ENCODE assay signal across 2 cellular contexts in the genomic region with DNA sequence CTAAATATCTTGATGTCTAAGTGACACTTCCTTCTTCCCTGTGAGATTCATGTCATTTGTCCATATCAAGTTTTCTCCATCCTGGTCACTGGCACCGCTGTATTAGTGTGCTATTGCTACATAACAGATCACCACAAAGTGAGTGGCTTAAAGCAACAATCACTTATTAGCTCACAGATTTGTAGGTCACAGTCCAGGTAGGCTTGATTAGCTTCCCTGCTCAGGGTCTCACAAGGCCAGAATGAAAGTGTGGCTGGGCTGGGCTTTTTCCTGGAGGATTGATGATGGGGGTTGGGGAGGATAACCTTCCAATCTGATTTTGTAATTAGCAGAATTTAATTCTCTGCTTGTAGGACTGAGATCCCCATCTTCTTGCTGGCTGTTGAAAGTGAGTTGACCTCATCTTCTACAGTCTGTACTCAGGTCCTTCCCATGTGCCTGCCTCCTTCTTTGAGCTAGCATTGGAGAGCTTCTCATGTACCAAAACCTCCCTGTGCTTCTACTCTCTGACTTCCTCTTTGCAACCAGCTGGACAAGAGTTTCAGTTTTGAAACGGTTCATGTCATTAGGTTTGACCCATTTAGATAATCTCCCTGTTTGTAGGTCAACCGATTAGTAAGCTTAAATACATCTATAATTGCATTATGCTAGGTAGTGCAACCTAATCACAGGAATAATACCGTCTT.
TF ChIP-seq lines count a peak whose summit lies in the region.

No MANE protein-coding gene starts in this region.

TF ChIP-seq in liver, 16 proteins besides CTCF, POLR2A, EP300 and RAD21 (continued from another document):
- TF ChIP-seq, protein P1, sequence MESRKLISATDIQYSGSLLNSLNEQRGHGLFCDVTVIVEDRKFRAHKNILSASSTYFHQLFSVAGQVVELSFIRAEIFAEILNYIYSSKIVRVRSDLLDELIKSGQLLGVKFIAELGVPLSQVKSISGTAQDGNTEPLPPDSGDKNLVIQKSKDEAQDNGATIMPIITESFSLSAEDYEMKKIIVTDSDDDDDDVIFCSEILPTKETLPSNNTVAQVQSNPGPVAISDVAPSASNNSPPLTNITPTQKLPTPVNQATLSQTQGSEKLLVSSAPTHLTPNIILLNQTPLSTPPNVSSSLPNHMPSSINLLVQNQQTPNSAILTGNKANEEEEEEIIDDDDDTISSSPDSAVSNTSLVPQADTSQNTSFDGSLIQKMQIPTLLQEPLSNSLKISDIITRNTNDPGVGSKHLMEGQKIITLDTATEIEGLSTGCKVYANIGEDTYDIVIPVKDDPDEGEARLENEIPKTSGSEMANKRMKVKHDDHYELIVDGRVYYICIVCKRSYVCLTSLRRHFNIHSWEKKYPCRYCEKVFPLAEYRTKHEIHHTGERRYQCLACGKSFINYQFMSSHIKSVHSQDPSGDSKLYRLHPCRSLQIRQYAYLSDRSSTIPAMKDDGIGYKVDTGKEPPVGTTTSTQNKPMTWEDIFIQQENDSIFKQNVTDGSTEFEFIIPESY (IDR thresholded peaks at IDR 0.05): no peak
- TF ChIP-seq YY1 (IDR thresholded peaks at IDR 0.05): no peak
TF ChIP-seq in liver: peak in this region for 2.

TF ChIP-seq in HepG2, 621 proteins besides CTCF, POLR2A, EP300 and RAD21 (continued from another document):
- TF ChIP-seq, protein P2, sequence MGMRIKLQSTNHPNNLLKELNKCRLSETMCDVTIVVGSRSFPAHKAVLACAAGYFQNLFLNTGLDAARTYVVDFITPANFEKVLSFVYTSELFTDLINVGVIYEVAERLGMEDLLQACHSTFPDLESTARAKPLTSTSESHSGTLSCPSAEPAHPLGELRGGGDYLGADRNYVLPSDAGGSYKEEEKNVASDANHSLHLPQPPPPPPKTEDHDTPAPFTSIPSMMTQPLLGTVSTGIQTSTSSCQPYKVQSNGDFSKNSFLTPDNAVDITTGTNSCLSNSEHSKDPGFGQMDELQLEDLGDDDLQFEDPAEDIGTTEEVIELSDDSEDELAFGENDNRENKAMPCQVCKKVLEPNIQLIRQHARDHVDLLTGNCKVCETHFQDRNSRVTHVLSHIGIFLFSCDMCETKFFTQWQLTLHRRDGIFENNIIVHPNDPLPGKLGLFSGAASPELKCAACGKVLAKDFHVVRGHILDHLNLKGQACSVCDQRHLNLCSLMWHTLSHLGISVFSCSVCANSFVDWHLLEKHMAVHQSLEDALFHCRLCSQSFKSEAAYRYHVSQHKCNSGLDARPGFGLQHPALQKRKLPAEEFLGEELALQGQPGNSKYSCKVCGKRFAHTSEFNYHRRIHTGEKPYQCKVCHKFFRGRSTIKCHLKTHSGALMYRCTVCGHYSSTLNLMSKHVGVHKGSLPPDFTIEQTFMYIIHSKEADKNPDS (CRISPR knock-in tag; IDR thresholded peaks at IDR 0.05): no peak
- TF ChIP-seq AGO1 (IDR thresholded peaks at IDR 0.05; ENCODE audit: low read depth, low read length, poor library complexity, severe bottlenecking) (no peak), ZNF879 (CRISPR knock-in tag; IDR thresholded peaks at IDR 0.05) (no peak), ZNF552 (CRISPR knock-in tag; IDR thresholded peaks at IDR 0.05; ENCODE audit: borderline replicate concordance) (no peak), FOXA3 (CRISPR knock-in tag; IDR thresholded peaks at IDR 0.05) (no peak), NFE2 (CRISPR knock-in tag; IDR thresholded peaks at IDR 0.05) (no peak), JARID2 (CRISPR knock-in tag; IDR thresholded peaks at IDR 0.05; ENCODE audit: insufficient replicate concordance) (no peak), ZNF75D (CRISPR knock-in tag; IDR thresholded peaks at IDR 0.05; ENCODE audit: borderline replicate concordance) (no peak)
- TF ChIP-seq, protein P3, sequence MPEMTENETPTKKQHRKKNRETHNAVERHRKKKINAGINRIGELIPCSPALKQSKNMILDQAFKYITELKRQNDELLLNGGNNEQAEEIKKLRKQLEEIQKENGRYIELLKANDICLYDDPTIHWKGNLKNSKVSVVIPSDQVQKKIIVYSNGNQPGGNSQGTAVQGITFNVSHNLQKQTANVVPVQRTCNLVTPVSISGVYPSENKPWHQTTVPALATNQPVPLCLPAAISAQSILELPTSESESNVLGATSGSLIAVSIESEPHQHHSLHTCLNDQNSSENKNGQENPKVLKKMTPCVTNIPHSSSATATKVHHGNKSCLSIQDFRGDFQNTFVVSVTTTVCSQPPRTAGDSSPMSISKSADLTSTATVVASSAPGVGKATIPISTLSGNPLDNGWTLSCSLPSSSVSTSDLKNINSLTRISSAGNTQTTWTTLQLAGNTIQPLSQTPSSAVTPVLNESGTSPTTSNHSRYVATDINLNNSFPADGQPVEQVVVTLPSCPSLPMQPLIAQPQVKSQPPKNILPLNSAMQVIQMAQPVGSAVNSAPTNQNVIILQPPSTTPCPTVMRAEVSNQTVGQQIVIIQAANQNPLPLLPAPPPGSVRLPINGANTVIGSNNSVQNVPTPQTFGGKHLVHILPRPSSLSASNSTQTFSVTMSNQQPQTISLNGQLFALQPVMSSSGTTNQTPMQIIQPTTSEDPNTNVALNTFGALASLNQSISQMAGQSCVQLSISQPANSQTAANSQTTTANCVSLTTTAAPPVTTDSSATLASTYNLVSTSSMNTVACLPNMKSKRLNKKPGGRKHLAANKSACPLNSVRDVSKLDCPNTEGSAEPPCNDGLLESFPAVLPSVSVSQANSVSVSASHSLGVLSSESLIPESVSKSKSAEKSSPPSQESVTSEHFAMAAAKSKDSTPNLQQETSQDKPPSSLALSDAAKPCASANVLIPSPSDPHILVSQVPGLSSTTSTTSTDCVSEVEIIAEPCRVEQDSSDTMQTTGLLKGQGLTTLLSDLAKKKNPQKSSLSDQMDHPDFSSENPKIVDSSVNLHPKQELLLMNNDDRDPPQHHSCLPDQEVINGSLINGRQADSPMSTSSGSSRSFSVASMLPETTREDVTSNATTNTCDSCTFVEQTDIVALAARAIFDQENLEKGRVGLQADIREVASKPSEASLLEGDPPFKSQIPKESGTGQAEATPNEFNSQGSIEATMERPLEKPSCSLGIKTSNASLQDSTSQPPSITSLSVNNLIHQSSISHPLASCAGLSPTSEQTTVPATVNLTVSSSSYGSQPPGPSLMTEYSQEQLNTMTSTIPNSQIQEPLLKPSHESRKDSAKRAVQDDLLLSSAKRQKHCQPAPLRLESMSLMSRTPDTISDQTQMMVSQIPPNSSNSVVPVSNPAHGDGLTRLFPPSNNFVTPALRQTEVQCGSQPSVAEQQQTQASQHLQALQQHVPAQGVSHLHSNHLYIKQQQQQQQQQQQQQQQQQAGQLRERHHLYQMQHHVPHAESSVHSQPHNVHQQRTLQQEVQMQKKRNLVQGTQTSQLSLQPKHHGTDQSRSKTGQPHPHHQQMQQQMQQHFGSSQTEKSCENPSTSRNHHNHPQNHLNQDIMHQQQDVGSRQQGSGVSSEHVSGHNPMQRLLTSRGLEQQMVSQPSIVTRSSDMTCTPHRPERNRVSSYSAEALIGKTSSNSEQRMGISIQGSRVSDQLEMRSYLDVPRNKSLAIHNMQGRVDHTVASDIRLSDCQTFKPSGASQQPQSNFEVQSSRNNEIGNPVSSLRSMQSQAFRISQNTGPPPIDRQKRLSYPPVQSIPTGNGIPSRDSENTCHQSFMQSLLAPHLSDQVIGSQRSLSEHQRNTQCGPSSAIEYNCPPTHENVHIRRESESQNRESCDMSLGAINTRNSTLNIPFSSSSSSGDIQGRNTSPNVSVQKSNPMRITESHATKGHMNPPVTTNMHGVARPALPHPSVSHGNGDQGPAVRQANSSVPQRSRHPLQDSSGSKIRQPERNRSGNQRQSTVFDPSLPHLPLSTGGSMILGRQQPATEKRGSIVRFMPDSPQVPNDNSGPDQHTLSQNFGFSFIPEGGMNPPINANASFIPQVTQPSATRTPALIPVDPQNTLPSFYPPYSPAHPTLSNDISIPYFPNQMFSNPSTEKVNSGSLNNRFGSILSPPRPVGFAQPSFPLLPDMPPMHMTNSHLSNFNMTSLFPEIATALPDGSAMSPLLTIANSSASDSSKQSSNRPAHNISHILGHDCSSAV (CRISPR knock-in tag; IDR thresholded peaks at IDR 0.05; ENCODE audit: borderline replicate concordance): no peak
- TF ChIP-seq, protein P4, sequence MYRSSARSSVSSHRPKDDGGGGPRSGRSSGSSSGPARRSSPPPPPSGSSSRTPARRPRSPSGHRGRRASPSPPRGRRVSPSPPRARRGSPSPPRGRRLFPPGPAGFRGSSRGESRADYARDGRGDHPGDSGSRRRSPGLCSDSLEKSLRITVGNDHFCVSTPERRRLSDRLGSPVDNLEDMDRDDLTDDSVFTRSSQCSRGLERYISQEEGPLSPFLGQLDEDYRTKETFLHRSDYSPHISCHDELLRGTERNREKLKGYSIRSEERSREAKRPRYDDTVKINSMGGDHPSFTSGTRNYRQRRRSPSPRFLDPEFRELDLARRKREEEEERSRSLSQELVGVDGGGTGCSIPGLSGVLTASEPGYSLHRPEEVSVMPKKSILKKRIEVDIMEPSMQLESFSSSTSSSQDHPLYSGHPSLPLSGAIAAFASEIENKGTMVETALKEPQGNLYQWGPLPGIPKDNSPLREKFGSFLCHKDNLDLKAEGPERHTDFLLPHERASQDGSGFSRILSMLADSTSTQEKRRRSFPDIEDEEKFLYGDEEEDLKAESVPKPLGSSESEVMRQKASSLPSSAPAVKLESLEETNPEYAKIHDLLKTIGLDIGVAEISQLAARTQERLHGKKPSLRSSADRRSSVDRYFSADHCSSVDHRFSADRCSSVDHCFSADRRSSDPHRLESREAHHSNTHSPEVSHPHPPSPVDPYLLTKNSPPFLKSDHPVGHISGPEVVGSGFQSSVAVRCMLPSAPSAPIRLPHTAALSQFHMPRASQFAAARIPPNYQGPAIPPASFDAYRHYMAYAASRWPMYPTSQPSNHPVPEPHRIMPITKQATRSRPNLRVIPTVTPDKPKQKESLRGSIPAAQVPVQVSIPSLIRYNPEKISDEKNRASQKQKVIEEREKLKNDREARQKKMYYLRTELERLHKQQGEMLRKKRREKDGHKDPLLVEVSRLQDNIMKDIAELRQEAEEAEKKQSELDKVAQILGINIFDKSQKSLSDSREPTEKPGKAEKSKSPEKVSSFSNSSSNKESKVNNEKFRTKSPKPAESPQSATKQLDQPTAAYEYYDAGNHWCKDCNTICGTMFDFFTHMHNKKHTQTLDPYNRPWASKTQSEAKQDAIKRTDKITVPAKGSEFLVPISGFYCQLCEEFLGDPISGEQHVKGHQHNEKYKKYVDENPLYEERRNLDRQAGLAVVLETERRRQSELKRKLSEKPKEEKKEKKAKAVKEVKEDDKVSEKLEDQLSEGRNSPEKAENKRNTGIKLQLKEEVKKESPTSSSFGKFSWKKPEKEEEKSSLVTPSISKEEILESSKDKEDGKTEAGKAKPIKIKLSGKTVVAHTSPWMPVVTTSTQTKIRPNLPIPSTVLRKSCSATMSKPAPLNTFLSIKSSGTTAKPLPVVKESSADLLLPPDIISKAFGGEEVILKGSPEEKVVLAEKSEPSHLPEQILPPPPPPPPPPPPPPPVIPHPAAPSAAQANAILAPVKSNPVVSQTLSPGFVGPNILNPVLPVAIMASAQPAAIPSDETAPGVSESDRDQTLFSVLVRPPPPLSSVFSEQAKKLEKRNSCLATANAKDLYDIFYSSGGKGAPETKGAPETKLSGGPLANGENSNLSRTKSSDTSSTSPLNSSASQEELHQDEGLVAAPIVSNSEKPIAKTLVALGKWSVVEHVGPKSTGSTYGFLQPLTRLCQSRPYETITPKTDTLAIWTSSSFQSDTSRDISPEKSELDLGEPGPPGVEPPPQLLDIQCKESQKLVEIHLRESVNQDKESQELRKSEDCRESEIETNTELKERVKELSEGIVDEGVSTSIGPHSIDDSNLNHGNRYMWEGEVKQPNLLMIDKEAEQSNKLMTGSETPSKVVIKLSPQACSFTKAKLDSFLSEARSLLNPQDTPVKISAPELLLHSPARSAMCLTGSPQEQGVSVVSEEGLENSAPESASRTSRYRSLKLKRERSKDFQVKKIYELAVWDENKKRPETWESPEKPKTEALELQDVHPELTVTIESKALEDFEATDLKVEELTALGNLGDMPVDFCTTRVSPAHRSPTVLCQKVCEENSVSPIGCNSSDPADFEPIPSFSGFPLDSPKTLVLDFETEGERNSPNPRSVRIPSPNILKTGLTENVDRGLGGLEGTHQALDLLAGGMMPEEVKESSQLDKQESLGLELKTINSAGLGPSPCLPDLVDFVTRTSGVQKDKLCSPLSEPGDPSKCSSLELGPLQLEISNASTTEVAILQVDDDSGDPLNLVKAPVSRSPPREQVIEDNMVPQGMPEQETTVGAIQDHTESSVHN (CRISPR knock-in tag; IDR thresholded peaks at IDR 0.05): no peak
